Comparison of ENCODE assay signal across 8 cellular contexts in genomic region chr2:17752892-17753802, GRCh38. TPM values are rescaled to one million over a fixed set of nuclear protein-coding genes. Genes with fewer than 3 reads are reported as not detected.
DNase-seq lines count a peak whose midpoint lies in the region; ATAC-seq, FAIRE-seq and TF ChIP-seq lines count a peak whose summit lies in the region.

No MANE protein-coding gene starts in this region.

- H3K27ac ChIP-seq in endothelial cell of umbilical vein (ENCODE audit: insufficient read depth, low read depth, low read length) (peak overlapping the region; percentile 88), mucosa of rectum (ENCODE audit: low read depth in 2 of 2, low read length in 2 of 2) (peak overlapping the region; percentile 95 to 97), substantia nigra (ENCODE audit: low read depth, low read length, poor library complexity, severe bottlenecking) (peak overlapping the region; percentile 99)

- H3K36me3 ChIP-seq in endothelial cell of umbilical vein (ENCODE audit: control insufficient read depth in 2 of 2, extremely low read depth in 1 of 2, insufficient read depth in 2 of 2, low read length in 2 of 2) (no peaks in the 10 kb centered on the region), mucosa of rectum (ENCODE audit: control insufficient read depth in 2 of 2, insufficient read depth in 2 of 2, low read length in 2 of 2) (no peaks in the 10 kb centered on the region)

- ATAC-seq in HG02571 (IDR thresholded peaks at IDR 0.05; ENCODE audit: unreplicated experiment) = peak; percentile 35

- FAIRE-seq in endothelial cell of umbilical vein (lab: Jason Lieb, UNC) = no peak

- dilution Hi-C loops in endothelial cell of umbilical vein (cut with MboI; ENCODE audit: extremely low pct_ligation_motif_present, low sequenced_read_pairs) = no loop called here

- H3K9me3 ChIP-seq in endothelial cell of umbilical vein (replicated peaks; ENCODE audit: control insufficient read depth, insufficient read depth, low read length) = no peaks in the 10 kb centered on the region
- no peaks in the 10 kb centered on the region for H3K9me3 ChIP-seq in mucosa of rectum (ENCODE audit: control insufficient read depth in 2 of 2, low read length in 2 of 2)

- H3K79me2 ChIP-seq in endothelial cell of umbilical vein (ENCODE audit: control insufficient read depth, insufficient read depth, low read length) = peaks cover 72% of the 10 kb centered on the region

- no peak for TF ChIP-seq POLR2A in endothelial cell of umbilical vein (IDR thresholded peaks at IDR 0.05; ENCODE audit: low read depth, low read length)

- BruUV-seq in endothelial cell of umbilical vein (replicated peaks; lab: Mats Ljungman, UMichigan) = TSS peak; percentile 31

- TF ChIP-seq CTCF in AG04449 (IDR thresholded peaks at IDR 0.05; ENCODE audit: insufficient read depth, low read length, missing control alignments) (no peak), GM12864 (IDR thresholded peaks at IDR 0.05; ENCODE audit: low read depth, low read length, missing control alignments) (no peak), endothelial cell of umbilical vein (IDR thresholded peaks at IDR 0.05; ENCODE audit: extremely low read depth in 1 of 2, insufficient read depth in 1 of 2, low read depth in 1 of 2, low read length in 2 of 2) (no peak)

- H3K4me1 ChIP-seq in endothelial cell of umbilical vein (ENCODE audit: control insufficient read depth, extremely low read depth, insufficient read depth, low read length) = peaks cover 46% of the 10 kb centered on the region
- peaks cover 13 to 14% of the 10 kb centered on the region in 2 donors for H3K4me1 ChIP-seq in mucosa of rectum (ENCODE audit: control insufficient read depth in 2 of 2, insufficient read depth in 2 of 2, low read length in 2 of 2)

- peak overlapping the region; percentile 84 for H3K4me3 ChIP-seq in AG04449 (ENCODE audit: low read depth, low read length)
- peak overlapping the region; percentile 64 for H3K4me3 ChIP-seq in GM12864 (ENCODE audit: low read depth, low read length)
- peak overlapping the region; percentile 74 to 96 (median 81) for H3K4me3 ChIP-seq in endothelial cell of umbilical vein (replicated peaks in 1 of 3; ENCODE audit: insufficient read depth in 1 of 3, low read depth in 1 of 3, low read length in 3 of 3)
- H3K4me3 ChIP-seq in mucosa of rectum (ENCODE audit: low read length in 2 of 2) = peak overlapping the region; percentile 88 to 92

- no peaks in the 10 kb centered on the region for H4K20me1 ChIP-seq in endothelial cell of umbilical vein (replicated peaks; ENCODE audit: control insufficient read depth, extremely low read depth, insufficient read depth, low read length)

- H2AFZ ChIP-seq in endothelial cell of umbilical vein (ENCODE audit: low read depth, low read length) = peak overlapping the region; percentile 83

- intact Hi-C loops in endothelial cell of umbilical vein (cut with micrococcal nuclease) = loop anchor here (1.0 to 10.0 kb wide), 4 partner anchors 16 to 1088 kb away; partner anchors contain the start of gene CYRIA

- peak overlapping the region; percentile 85 for H3K4me2 ChIP-seq in endothelial cell of umbilical vein (ENCODE audit: insufficient read depth, low read length)

- peak overlapping the region; percentile 93 for H3K9ac ChIP-seq in endothelial cell of umbilical vein (replicated peaks; ENCODE audit: extremely low read depth, insufficient read depth, low read length)
- peak overlapping the region; percentile 83 to 95 for H3K9ac ChIP-seq in mucosa of rectum (ENCODE audit: low read depth in 1 of 2, low read length in 2 of 2)

- H3K9me1 ChIP-seq in endothelial cell of umbilical vein (replicated peaks; ENCODE audit: control insufficient read depth, extremely low read depth, insufficient read depth, low read length) = no peaks in the 10 kb centered on the region

- DNase-seq in AG04449 (ENCODE audit: low read depth, low spot score) (no peak), GM12864 (ENCODE audit: low read depth) (peak; percentile 53), NCI-H1048 (lab: John Stamatoyannopoulos, UW) (peak; percentile 16), endothelial cell of umbilical vein (ENCODE audit: low read depth, low spot score) (peak; percentile 59), substantia nigra (lab: John Stamatoyannopoulos, UW) (peak in 22 of 49 donors; percentile 30 to 78 (median 50))
- DNase-seq in activated CD4-positive, alpha-beta T cell treated with anti-CD3 and anti-CD28 coated beads for 4 hours = peak; percentile 35 to 39

- POLR2A ChIA-PET in AG04449 (lab: Yijun Ruan, JAX) = interaction anchor here (0.6 kb wide), 1 partner anchor 620 kb away, joined by 3 read pairs; no protein-coding TSS in a partner anchor
- POLR2A ChIA-PET in endothelial cell of umbilical vein (lab: Charles Lee) = interaction anchor here (0.7 kb wide), 1 partner anchor 35 kb away, joined by 5 read pairs; no protein-coding TSS in a partner anchor

- CTCF ChIA-PET in AG04449 (lab: Yijun Ruan, JAX) = no interaction called here
- CTCF ChIA-PET in endothelial cell of umbilical vein (lab: Charles Lee) = interaction anchor here (0.6 to 1.3 kb wide), 4 partner anchors 16 to 46 kb away, joined by 3 to 10 read pairs (median 4); no protein-coding TSS in a partner anchor

- H3K27me3 ChIP-seq in endothelial cell of umbilical vein (ENCODE audit: control insufficient read depth in 2 of 2, insufficient read depth in 2 of 2, low read length in 2 of 2) (no peaks in the 10 kb centered on the region), mucosa of rectum (ENCODE audit: control insufficient read depth in 2 of 2, insufficient read depth in 2 of 2, low read length in 2 of 2) (no peaks in the 10 kb centered on the region)

TF ChIP-seq in endothelial cell of umbilical vein, 7 proteins besides CTCF, POLR2A, EP300 and RAD21:
- no peak for TF ChIP-seq JUN (IDR thresholded peaks at IDR 0.05; ENCODE audit: borderline replicate concordance, insufficient read depth, insufficient read length, low read depth)
- no peak for TF ChIP-seq EZH2 (IDR thresholded peaks at IDR 0.05; ENCODE audit: borderline replicate concordance, low read depth, low read length, severe bottlenecking)
- no peak for TF ChIP-seq POLR2AphosphoS5 (IDR thresholded peaks at IDR 0.05; ENCODE audit: insufficient read depth, low read depth, low read length)
- no peak for TF ChIP-seq MYC (IDR thresholded peaks at IDR 0.05; ENCODE audit: low read depth, low read length)
- TF ChIP-seq GATA2 (IDR thresholded peaks at IDR 0.05; ENCODE audit: insufficient read depth, insufficient read length, low read depth, low read length) = no peak
- TF ChIP-seq FOS (IDR thresholded peaks at IDR 0.05; ENCODE audit: borderline replicate concordance, insufficient read depth, low read length) = no peak
- TF ChIP-seq MAX (IDR thresholded peaks at IDR 0.05; ENCODE audit: insufficient read depth, insufficient read length) = no peak

RNA-seq across cellular contexts. Expression of gene SMC6, which starts 0.5 kb away (rescaled TPM):
- 35.4 and 38.3 TPM in 2 replicates for total RNA-seq in endothelial cell of umbilical vein
- 6.4 and 7.7 TPM in 2 replicates for polyA plus RNA-seq in endothelial cell of umbilical vein
- 11.2 and 12.2 TPM in 2 replicates for polyA plus RNA-seq in endothelial cell of umbilical vein (2011; cell fraction: cytosol; rRNA removed)
- 42.7 and 60.6 TPM in 2 replicates for polyA plus RNA-seq in endothelial cell of umbilical vein (2011; cell fraction: nucleus; rRNA removed)
- polyA plus RNA-seq in endothelial cell of umbilical vein (2012) = 28.9 and 32.9 TPM in 2 replicates
- 20.4 and 24.5 TPM in 2 replicates for polyA minus RNA-seq in endothelial cell of umbilical vein
- polyA minus RNA-seq in endothelial cell of umbilical vein (2011; cell fraction: cytosol; rRNA and poly(A)+ RNA removed) = 10.4 TPM
- polyA minus RNA-seq in endothelial cell of umbilical vein (2011; cell fraction: nucleus; rRNA and poly(A)+ RNA removed) = 44.2 and 58.2 TPM in 2 replicates

RNA-seq across cellular contexts. Expression of gene GEN1, which starts 0.8 kb away (rescaled TPM):
- 20.8 and 29.6 TPM in 2 replicates for total RNA-seq in endothelial cell of umbilical vein
- 6.9 and 8.1 TPM in 2 replicates for polyA plus RNA-seq in endothelial cell of umbilical vein
- 4.1 and 4.7 TPM in 2 replicates for polyA plus RNA-seq in endothelial cell of umbilical vein (2011; cell fraction: cytosol; rRNA removed)
- polyA plus RNA-seq in endothelial cell of umbilical vein (2011; cell fraction: nucleus; rRNA removed) = 52.2 and 70.3 TPM in 2 replicates
- 6.7 and 11.7 TPM in 2 replicates for polyA plus RNA-seq in endothelial cell of umbilical vein (2012)
- polyA minus RNA-seq in endothelial cell of umbilical vein = 30.0 and 39.7 TPM in 2 replicates
- polyA minus RNA-seq in endothelial cell of umbilical vein (2011; cell fraction: cytosol; rRNA and poly(A)+ RNA removed) = 6.7 TPM
- 95.3 and 119 TPM in 2 replicates for polyA minus RNA-seq in endothelial cell of umbilical vein (2011; cell fraction: nucleus; rRNA and poly(A)+ RNA removed)
